19 cellular contexts compared by ENCODE assay signal in the genomic region with DNA sequence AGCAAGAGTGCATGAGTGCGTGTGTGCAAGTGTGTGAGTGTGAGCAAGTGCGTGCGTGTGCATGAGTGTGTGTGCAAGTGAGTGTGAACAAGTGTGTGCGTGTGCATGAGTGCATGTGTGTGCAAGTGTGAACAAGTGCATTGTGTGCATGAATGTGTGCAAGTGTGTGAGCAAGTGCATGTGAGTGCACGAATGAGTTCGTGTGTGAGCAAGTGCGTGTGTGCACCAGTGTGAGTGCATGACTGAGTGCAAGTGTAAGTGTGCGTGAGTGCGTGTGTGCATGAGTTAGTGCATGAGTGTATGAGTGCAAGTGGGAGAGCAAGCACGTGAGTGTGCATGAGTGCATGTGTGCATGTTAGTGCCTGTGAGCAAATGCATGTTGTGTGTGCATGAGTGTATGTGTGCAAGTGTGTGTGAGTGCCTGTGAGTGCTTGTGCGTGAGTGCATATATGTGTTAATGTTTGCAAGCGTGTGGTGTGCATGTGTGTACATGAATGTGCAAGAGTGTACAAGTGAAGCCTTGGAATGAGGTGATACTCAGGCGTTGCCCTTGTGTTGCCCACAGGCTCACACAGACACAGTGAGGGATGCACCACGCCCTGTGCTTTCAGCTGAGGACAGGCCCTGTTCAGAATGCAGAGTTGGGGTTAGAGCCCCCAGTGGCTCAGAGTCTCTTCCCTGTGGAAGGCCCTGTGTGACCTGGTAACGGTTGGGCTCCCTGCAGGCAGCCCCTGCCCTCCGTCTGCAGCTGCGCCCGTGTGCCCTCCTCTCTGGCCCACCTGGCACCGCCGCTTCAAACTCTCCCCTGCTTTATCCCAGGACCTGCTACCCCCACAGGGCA.
DNase-seq lines count a peak whose midpoint lies in the region; ATAC-seq and TF ChIP-seq lines count a peak whose summit lies in the region.
"Had no signal": no experiment of that assay in that cellular context is flagged by ENCODE, and none has a peak within 500 bp of the region (broad histone marks: within the 10 kb centered on the region; RNA-seq: fewer than 3 reads in every experiment).

No MANE protein-coding gene starts in this region.

- no peak overlapping the region for H3K27ac Mint-ChIP-seq in CD14-positive monocyte
- H3K27ac Mint-ChIP-seq: activated naive CD8-positive, alpha-beta T cell treated with anti-CD3 and anti-CD28 coated beads, Interleukin-2, amount 50 U/mL, for 24 hours; activated T-helper 1 cell treated with anti-CD3 and anti-CD28 coated beads, Interleukin-12 subunit alpha, Interleukin-12 subunit beta, Interleukin-2, Interleukin-4 antibody, amounts not matched to agents 30 ng/mL and 10 ng/mL and 1 ng/mL, durations not matched to agents 14 hours and 24 hours and 36 hours; naive thymus-derived CD8-positive, alpha-beta T cell had no signal

- H3K36me3 ChIP-seq in RWPE2 (ENCODE audit: low read depth) = peaks cover 9% of the 10 kb centered on the region; the same call in 1 of the 2 replicates
- H3K36me3 ChIP-seq: prostate gland had no signal

- TF ChIP-seq CTCF in CD14-positive monocyte (IDR thresholded peaks at IDR 0.05) = no peak
- no peak for TF ChIP-seq CTCF in RWPE2 (IDR thresholded peaks at IDR 0.05; ENCODE audit: poor library complexity, severe bottlenecking)

- H3K4me1 Mint-ChIP-seq in CD14-positive monocyte = peaks cover 10% of the 10 kb centered on the region

- H3K27me3 ChIP-seq in RWPE2 (ENCODE audit: insufficient read depth, poor library complexity, severe bottlenecking) (no peaks in the 10 kb centered on the region), right cardiac atrium (ENCODE audit: control insufficient read depth, insufficient read depth) (no peaks in the 10 kb centered on the region)

- ATAC-seq in RWPE2 (ENCODE audit: low read depth) = no peak
- no peak for ATAC-seq in right cardiac atrium
- ATAC-seq in sciatic nerve = no peak
- ATAC-seq in SK-N-SH treated with all-trans-retinoic acid at 6 μM for 48 hours = no peak
- ATAC-seq: activated naive CD8-positive, alpha-beta T cell treated with anti-CD3 and anti-CD28 coated beads, Interleukin-2, amount 50 U/mL, for 24 hours; naive thymus-derived CD8-positive, alpha-beta T cell had no signal

- H3K4me3 ChIP-seq in RWPE2 (ENCODE audit: severe bottlenecking) (no peak overlapping the region), right cardiac atrium (ENCODE audit: low read length) (no peak overlapping the region)
- H3K4me3 ChIP-seq: prostate gland had no signal

- H3K9me3 Mint-ChIP-seq in CD14-positive monocyte = peaks cover 25 to 42% (median 31%) of the 10 kb centered on the region in 7 donors

- H3K27ac ChIP-seq in RWPE2 (ENCODE audit: poor library complexity, severe bottlenecking) (no peak overlapping the region), right cardiac atrium (ENCODE audit: low read length) (no peak overlapping the region), caudate nucleus (ENCODE audit: low read depth, low read length) (no peak overlapping the region)
- H3K27ac ChIP-seq: prostate gland had no signal

- peaks cover 0 to 3% (median 0%) of the 10 kb centered on the region in 3 donors for H3K27me3 Mint-ChIP-seq in CD14-positive monocyte (ENCODE audit: low read depth in 3 of 3)
- H3K27me3 Mint-ChIP-seq: activated naive CD8-positive, alpha-beta T cell treated with anti-CD3 and anti-CD28 coated beads, Interleukin-2, amount 50 U/mL, for 24 hours; naive thymus-derived CD8-positive, alpha-beta T cell had no signal

- H3K4me1 ChIP-seq in RWPE2 (ENCODE audit: insufficient read depth, poor library complexity, severe bottlenecking) (peaks cover 20% of the 10 kb centered on the region), right cardiac atrium (ENCODE audit: control insufficient read depth, insufficient read depth, low read length) (peaks cover 13% of the 10 kb centered on the region)

- no peak overlapping the region for H3K4me3 Mint-ChIP-seq in CD14-positive monocyte
- H3K4me3 Mint-ChIP-seq: activated naive CD8-positive, alpha-beta T cell treated with anti-CD3 and anti-CD28 coated beads, Interleukin-2, amount 50 U/mL, for 24 hours; activated T-helper 1 cell treated with anti-CD3 and anti-CD28 coated beads, Interleukin-12 subunit alpha, Interleukin-12 subunit beta, Interleukin-2, Interleukin-4 antibody, amounts not matched to agents 30 ng/mL and 10 ng/mL and 1 ng/mL, durations not matched to agents 14 hours and 24 hours and 36 hours; naive thymus-derived CD8-positive, alpha-beta T cell had no signal

- DNase-seq in CD14-positive monocyte (ENCODE audit: low spot score) (peak; percentile 27), RWPE2 (ENCODE audit: low spot score) (peak; percentile 27), right cardiac atrium (peak in 2 of 3 donors; percentile 15 to 30), sciatic nerve (ENCODE audit: low spot score) (peak; percentile 15), caudate nucleus (lab: John Stamatoyannopoulos, UW) (no peak), ecto neural progenitor cell (ENCODE audit: low spot score) (no peak)
- DNase-seq: activated naive CD8-positive, alpha-beta T cell treated with anti-CD3 and anti-CD28 coated beads, Interleukin-2, amount 50 U/mL, for 24 hours; DMS79; foreskin fibroblast; hippocampal formation; KBM-7; mesenchymal stem cell; NCI-H1694; NCI-H69; stimulated activated CD4-positive, alpha-beta T cell treated with anti-CD3 and anti-CD28 coated beads, Interleukin-12 subunit alpha, Interleukin-12 subunit beta, amount 100 ng/mL, for 4 hours had no signal

- H3K9me3 ChIP-seq in RWPE2 (ENCODE audit: severe bottlenecking) = no peaks in the 10 kb centered on the region
- no peaks in the 10 kb centered on the region for H3K9me3 ChIP-seq in right cardiac atrium (ENCODE audit: control insufficient read depth, low read length)
- H3K9me3 ChIP-seq: prostate gland had no signal

- intact Hi-C loops in CD14-positive monocyte (cut with micrococcal nuclease) = no loop called here
- intact Hi-C loops in right cardiac atrium (cut with DNase I) = no loop called here
- intact Hi-C loops in sciatic nerve (cut with DNase I) = no loop called here

- peaks cover 32 to 52% of the 10 kb centered on the region in 2 donors for H3K36me3 Mint-ChIP-seq in CD14-positive monocyte

- 96% methylated on average over 20 of the region's 20 CpGs for WGBS in right cardiac atrium

TF ChIP-seq in SK-N-SH treated with all-trans-retinoic acid at 6 μM for 48 hours, 23 proteins besides CTCF, POLR2A, EP300 and RAD21:
- TF ChIP-seq TCF4 (CRISPR knock-in tag; IDR thresholded peaks at IDR 0.05; ENCODE audit: borderline replicate concordance) (no peak), ZNF8 (CRISPR knock-in tag; IDR thresholded peaks at IDR 0.05) (no peak), SNAI2 (CRISPR knock-in tag; IDR thresholded peaks at IDR 0.05) (no peak), ZFP30 (CRISPR knock-in tag; IDR thresholded peaks at IDR 0.05) (no peak), ZFP3 (CRISPR knock-in tag; IDR thresholded peaks at IDR 0.05) (no peak)

Comparison
In these comparisons a context has a peak if more than half of its experiments do, and no peak if none do; other contexts are left out.
1. DNase-seq: peak in CD14-positive monocyte (single experiment), RWPE2 (single experiment), right cardiac atrium (2 of 3) and sciatic nerve (single experiment); none in caudate nucleus (0 of 61) and ecto neural progenitor cell (single experiment).